Comparison of ENCODE assay signal across 21 cellular contexts in genomic region chr5:5880364-5880763, GRCh38.
DNase-seq lines count a peak whose midpoint lies in the region; ATAC-seq, FAIRE-seq and TF ChIP-seq lines count a peak whose summit lies in the region.
"Had no signal": no experiment of that assay in that cellular context is flagged by ENCODE, and none has a peak within 500 bp of the region (broad histone marks: within the 10 kb centered on the region; RNA-seq: fewer than 3 reads in every experiment).

No MANE protein-coding gene starts in this region.

- H4K5ac ChIP-seq in IMR-90 (ENCODE audit: low read depth, low read length), result no peak overlapping the region

- no peak overlapping the region for H2BK20ac ChIP-seq in IMR-90 (ENCODE audit: low read depth, low read length)

- H3K27ac ChIP-seq in A549, result no peak overlapping the region
- no peak overlapping the region for H3K27ac ChIP-seq in IMR-90 (ENCODE audit: insufficient read depth, low read length)
- peak overlapping the region; percentile 22 for H3K27ac ChIP-seq in neural cell (ENCODE audit: low read length)
- H3K27ac ChIP-seq: BLaER1 treated with 17β-estradiol and CSF1 and Interleukin-3, amounts not matched to agents 10 nM and 100 nM; C4-2B had no signal

- FAIRE-seq in A549 (lab: Jason Lieb, UNC), result no peak
- FAIRE-seq: A204.1, D721Med, G401.6, GM12878, GM12892, GM18507 had no signal

- no peaks in the 10 kb centered on the region for H3K9me2 ChIP-seq in neural cell (ENCODE audit: insufficient read depth, low read length)

- H3K79me1 ChIP-seq in IMR-90 (ENCODE audit: low read depth in 1 of 2, low read length in 2 of 2), result no peaks in the 10 kb centered on the region

- intact Hi-C loops in IMR-90 (cut with micrococcal nuclease) (no loop called here), head of caudate nucleus (cut with DNase I) (no loop called here)

- ATAC-seq in A549, result no peak
- ATAC-seq in IMR-90 (ENCODE audit: low read depth), result no peak
- ATAC-seq: CD8-positive, alpha-beta T cell; GM12878 had no signal

- no peak overlapping the region for H3K56ac ChIP-seq in IMR-90 (ENCODE audit: extremely low read depth, insufficient read depth, low read length)

- no peaks in the 10 kb centered on the region for H3F3A ChIP-seq in neural cell (ENCODE audit: insufficient read depth, low read length, poor library complexity, severe bottlenecking)

- H3K27me3 ChIP-seq in IMR-90 (ENCODE audit: control insufficient read depth, insufficient read depth, low read length) (no peaks in the 10 kb centered on the region), neural cell (ENCODE audit: insufficient read depth, low read depth, low read length) (no peaks in the 10 kb centered on the region)
- H3K27me3 ChIP-seq: BLaER1 treated with 17β-estradiol and CSF1 and Interleukin-3, amounts not matched to agents 10 nM and 100 nM had no signal

- H2AK5ac ChIP-seq in IMR-90 (ENCODE audit: low read depth, low read length), result no peak overlapping the region

- H3K36me3 ChIP-seq in IMR-90 (ENCODE audit: control insufficient read depth, insufficient read depth, low read length) (no peaks in the 10 kb centered on the region), neural cell (ENCODE audit: insufficient read depth, low read length) (no peaks in the 10 kb centered on the region)
- H3K36me3 ChIP-seq: BLaER1 treated with 17β-estradiol and CSF1 and Interleukin-3, amounts not matched to agents 10 nM and 100 nM had no signal

- H3K18ac ChIP-seq in IMR-90 (ENCODE audit: low read depth, low read length), result no peak overlapping the region

- H3K9ac ChIP-seq in IMR-90 (ENCODE audit: low read depth, low read length), result no peak overlapping the region
- no peak overlapping the region for H3K9ac ChIP-seq in neural cell (ENCODE audit: low read length)
- H3K9ac ChIP-seq: BLaER1 treated with 17β-estradiol and CSF1 and Interleukin-3, amounts not matched to agents 10 nM and 100 nM had no signal

- in situ Hi-C loops in IMR-90 (cut with MboI; ENCODE audit: low sequenced_read_pairs), result no loop called here

- no peaks in the 10 kb centered on the region for H3K79me2 ChIP-seq in neural cell (replicated peaks; ENCODE audit: insufficient read depth, low read length)

- H4K20me1 ChIP-seq in IMR-90 (ENCODE audit: insufficient read depth, low read length) (no peaks in the 10 kb centered on the region), neural cell (ENCODE audit: insufficient read depth) (no peaks in the 10 kb centered on the region)
- H4K20me1 ChIP-seq: BLaER1 treated with 17β-estradiol and CSF1 and Interleukin-3, amounts not matched to agents 10 nM and 100 nM had no signal

- H3K4me1 ChIP-seq in A549 (no peaks in the 10 kb centered on the region), IMR-90 (ENCODE audit: control insufficient read depth, insufficient read depth, low read length) (no peaks in the 10 kb centered on the region)
- H3K4me1 ChIP-seq: Caco-2 had no signal

- H3K4ac ChIP-seq in IMR-90 (ENCODE audit: low read depth, low read length), result no peak overlapping the region

- H3K4me2 ChIP-seq in A549 (no peak overlapping the region), IMR-90 (ENCODE audit: low read depth, low read length) (no peak overlapping the region), neural cell (ENCODE audit: low read length) (no peak overlapping the region)
- H3K4me2 ChIP-seq: BLaER1 treated with 17β-estradiol and CSF1 and Interleukin-3, amounts not matched to agents 10 nM and 100 nM had no signal

- H3K4me3 ChIP-seq in A549, result no peak overlapping the region
- H3K4me3 ChIP-seq in IMR-90 (ENCODE audit: insufficient read depth, low read depth, low read length), result no peak overlapping the region
- H3K4me3 ChIP-seq in neural cell (ENCODE audit: low read length), result no peak overlapping the region
- H3K4me3 ChIP-seq: BLaER1 treated with 17β-estradiol and CSF1 and Interleukin-3, amounts not matched to agents 10 nM and 100 nM; GM12878 had no signal

- no peak overlapping the region for H2BK15ac ChIP-seq in IMR-90 (ENCODE audit: low read depth, low read length)

- dilution Hi-C loops in IMR-90 (cut with HindIII; ENCODE audit: low sequenced_read_pairs, unreplicated experiment), result no loop called here

- H2AK9ac ChIP-seq in IMR-90 (replicated peaks; ENCODE audit: low read depth, low read length, poor library complexity), result no peak overlapping the region

- DNase-seq in A549 (ENCODE audit: low read depth in 1 of 2, low spot score in 1 of 2) (no peak), IMR-90 (no peak), GM10248 (ENCODE audit: extremely low spot score) (no peak), head of caudate nucleus (no peak)
- DNase-seq: 8988T; AML-193; Caco-2; Calu3; CD4-positive, alpha-beta T cell; CD8-positive, alpha-beta T cell; DMS79 treated with DMSO at 0.1 percent for 48 hours; GF-D8 had no signal

- CTCF ChIA-PET in A549 (lab: Yijun Ruan, JAX) (interaction anchor here (2.2 kb wide), 1 partner anchor 384 kb away, joined by 6 read pairs; no protein-coding TSS in a partner anchor), IMR-90 (lab: Yijun Ruan, JAX) (no interaction called here), GM10248 (lab: Yijun Ruan, JAX) (interaction anchor here (1.0 to 1.2 kb wide), 2 partner anchors 22 to 387 kb away, joined by 3 read pairs; no protein-coding TSS in a partner anchor)

- TF ChIP-seq EP300 in A549 (IDR thresholded peaks at IDR 0.05) (no peak), neural cell (conservative IDR thresholded peaks at IDR 0.05; ENCODE audit: poor library complexity, severe bottlenecking) (no peak)

- no peak for TF ChIP-seq CTCF in A549 (IDR thresholded peaks at IDR 0.05)
- no peak for TF ChIP-seq CTCF in IMR-90 (conservative IDR thresholded peaks at IDR 0.05; ENCODE audit: low read depth, low read length)
- TF ChIP-seq CTCF in neural cell (IDR thresholded peaks at IDR 0.05; ENCODE audit: poor library complexity, severe bottlenecking), result no peak
- TF ChIP-seq CTCF in GM10248 (IDR thresholded peaks at IDR 0.05; ENCODE audit: control extremely low read depth, extremely low read depth, low read depth, missing control alignments), result no peak

- no peak overlapping the region for H4K8ac ChIP-seq in IMR-90 (ENCODE audit: low read depth in 2 of 2, low read length in 2 of 2)

- TF ChIP-seq RAD21 in A549 (conservative IDR thresholded peaks at IDR 0.05 in 1 of 2, IDR thresholded peaks at IDR 0.05 in 1 of 2) (no peak), IMR-90 (IDR thresholded peaks at IDR 0.05; ENCODE audit: low read length) (no peak), neural cell (conservative IDR thresholded peaks at IDR 0.05) (no peak)

- TF ChIP-seq POLR2A in A549 (IDR thresholded peaks at IDR 0.05; ENCODE audit: low read length) (no peak), IMR-90 (IDR thresholded peaks at IDR 0.05; ENCODE audit: low read depth, low read length) (no peak)

- POLR2A ChIA-PET in A549 (lab: Yijun Ruan, JAX), result no interaction called here
- POLR2A ChIA-PET in IMR-90 (lab: Charles Lee; ENCODE audit: unreplicated experiment), result no interaction called here
- POLR2A ChIA-PET in GM10248 (lab: Yijun Ruan, JAX), result no interaction called here

- H4K91ac ChIP-seq in IMR-90 (ENCODE audit: insufficient read depth, low read depth, low read length), result no peak overlapping the region

- no peak overlapping the region for H3K14ac ChIP-seq in IMR-90 (replicated peaks; ENCODE audit: low read depth, low read length)

- no peak overlapping the region for H2BK5ac ChIP-seq in IMR-90 (ENCODE audit: low read depth, low read length, poor library complexity, severe bottlenecking)

- no peaks in the 10 kb centered on the region for H3K9me3 ChIP-seq in A549
- H3K9me3 ChIP-seq in IMR-90 (ENCODE audit: control insufficient read depth, insufficient read depth, low read length), result peaks cover 18% of the 10 kb centered on the region
- H3K9me3 ChIP-seq in neural cell (ENCODE audit: low read length), result no peaks in the 10 kb centered on the region
- H3K9me3 ChIP-seq: BLaER1 treated with 17β-estradiol and CSF1 and Interleukin-3, amounts not matched to agents 10 nM and 100 nM; Caco-2 had no signal

- no peak overlapping the region for H3K23ac ChIP-seq in IMR-90 (ENCODE audit: low read depth, low read length)

- no TSS peak for BruUV-seq in IMR-90 (replicated peaks; lab: Mats Ljungman, UMichigan)

- WGBS in A549 (ENCODE audit: missing lambda C conversion rate), result 49% methylated on average over 4 of the region's 4 CpGs
- WGBS in IMR-90 (ENCODE audit: extremely low coverage in 2 of 2, insufficient read length in 1 of 2), 2 experiments, result 100% methylated on average over 1 of the region's 4 CpGs; no CpG with 5 or more reads in 1 of the 2 experiments

- H2AFZ ChIP-seq in IMR-90 (replicated peaks; ENCODE audit: low read length, poor library complexity) (no peak overlapping the region), neural cell (ENCODE audit: low read depth, low read length) (no peak overlapping the region)

- H3K9me1 ChIP-seq in IMR-90 (ENCODE audit: insufficient read depth, low read length), result no peaks in the 10 kb centered on the region

- no peak overlapping the region for H2BK120ac ChIP-seq in IMR-90 (ENCODE audit: low read depth, low read length)

TF ChIP-seq in A549, 52 proteins besides CTCF, POLR2A, EP300 and RAD21:
- TF ChIP-seq MAFK (IDR thresholded peaks at IDR 0.05; ENCODE audit: partially characterized antibody) (peak; percentile 16), MAZ (IDR thresholded peaks at IDR 0.05; ENCODE audit: borderline replicate concordance, low read depth, low read length) (no peak)

TF ChIP-seq in IMR-90, 13 proteins besides CTCF, POLR2A, EP300 and RAD21:
- TF ChIP-seq CEBPB (IDR thresholded peaks at IDR 0.05; ENCODE audit: low read depth, low read length) (no peak), MAFK (IDR thresholded peaks at IDR 0.05; ENCODE audit: low read depth, low read length) (peak; percentile 15; the same call in 1 of the 2 replicates)

TF ChIP-seq in neural cell, 6 proteins besides CTCF, POLR2A, EP300 and RAD21 (continues in another document):
- TF ChIP-seq MXI1 (conservative IDR thresholded peaks at IDR 0.05; ENCODE audit: poor library complexity, severe bottlenecking) (no peak), EZH2 (IDR thresholded peaks at IDR 0.05; ENCODE audit: borderline replicate concordance, insufficient read depth, low read length, poor library complexity, severe bottlenecking) (no peak), TAF1 (IDR thresholded peaks at IDR 0.05; ENCODE audit: low read depth) (no peak)
